In the genomic region with DNA sequence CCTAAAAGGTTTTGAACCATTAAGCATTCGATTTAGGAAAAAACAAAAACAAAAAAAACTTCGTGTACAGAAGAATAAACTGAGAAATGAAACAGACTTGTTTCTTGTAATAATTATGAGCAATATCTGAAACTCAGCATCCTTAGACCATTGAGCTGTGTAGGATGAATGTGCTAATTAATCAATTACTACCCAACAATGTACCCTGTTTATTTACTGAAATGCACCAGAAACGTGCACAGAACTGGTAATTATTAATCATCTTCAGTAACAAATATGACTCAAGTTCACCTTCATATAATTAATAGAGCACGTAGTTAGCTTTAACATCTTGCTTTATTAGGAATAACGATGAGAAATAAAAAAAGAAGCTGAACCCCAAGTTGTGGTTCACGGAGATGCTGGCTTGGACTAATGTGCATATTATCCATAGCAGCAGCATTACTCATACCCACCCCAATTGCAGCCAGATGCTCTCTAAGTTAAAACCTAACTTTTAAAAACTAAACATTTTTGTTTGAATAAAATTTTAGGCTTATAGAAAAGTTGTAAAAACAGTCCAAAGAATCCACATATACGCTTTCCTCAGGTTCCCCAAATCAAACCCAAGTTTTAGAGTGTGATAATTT, we compare ENCODE assay signal across 17 cellular contexts. TPM values are rescaled to one million over a fixed set of nuclear protein-coding genes. Genes with fewer than 3 reads are reported as not detected.
A peak's percentile ranks its signal among the peaks of the same experiment; 100 is the strongest.
DNase-seq lines count a peak whose midpoint lies in the region; ATAC-seq, FAIRE-seq and TF ChIP-seq lines count a peak whose summit lies in the region.
"Had no signal": no experiment of that assay in that cellular context is flagged by ENCODE, and none has a peak within 500 bp of the region (broad histone marks: within the 10 kb centered on the region; RNA-seq: fewer than 3 reads in every experiment).

No MANE protein-coding gene starts in this region.

- H3K27ac ChIP-seq in GM12878 (ENCODE audit: control insufficient read depth, insufficient read depth), result no peak overlapping the region
- H3K27ac ChIP-seq: gastrocnemius medialis had no signal

- peaks cover 17% of the 10 kb centered on the region for H3K4me1 ChIP-seq in GM12878 (ENCODE audit: control insufficient read depth, insufficient read depth, low read length)

- no peaks in the 10 kb centered on the region for H3K79me2 ChIP-seq in GM12878 (ENCODE audit: control insufficient read depth, insufficient read depth, low read length)

- no peak overlapping the region for H3K4me3 ChIP-seq in GM12878
- H3K4me3 ChIP-seq: gastrocnemius medialis had no signal

- FAIRE-seq in GM12878 (lab: Jason Lieb, UNC) (no peak), frontal cortex (lab: Jason Lieb, UNC) (no peak)
- FAIRE-seq: bronchial epithelial cell had no signal

- CTCF ChIA-PET in GM12878 (lab: Yijun Ruan, JAX), result interaction anchor here (0.7 to 1.6 kb wide), 3 partner anchors 10 to 46 kb away, joined by 3 to 6 read pairs (median 5); partner anchors contain the start of gene C15orf61

- H3K4me2 ChIP-seq in GM12878 (ENCODE audit: control insufficient read depth, insufficient read depth), result no peak overlapping the region

- POLR2A ChIA-PET in GM12878 (lab: Charles Lee), result interaction anchor here (0.6 to 0.8 kb wide), 2 partner anchors 26 to 520 kb away, joined by 3 to 6 read pairs; no protein-coding TSS in a partner anchor

- no TSS peak for BruUV-seq in GM12878 (replicated peaks; lab: Mats Ljungman, UMichigan)

- H3K4me1 Mint-ChIP-seq in activated T-cell treated with anti-CD3 and anti-CD28 coated beads, Interleukin-2, amount 50 U/mL, for 4 hours (ENCODE audit: low read depth), result no peaks in the 10 kb centered on the region

- H3K27me3 ChIP-seq in GM12878 (replicated peaks in 1 of 2; ENCODE audit: control insufficient read depth in 2 of 2, insufficient read depth in 2 of 2, low read length in 1 of 2), result no peaks in the 10 kb centered on the region
- H3K27me3 ChIP-seq: gastrocnemius medialis had no signal

- H3K36me3 Mint-ChIP-seq in activated T-cell treated with anti-CD3 and anti-CD28 coated beads, Interleukin-2, amount 50 U/mL, for 4 hours (ENCODE audit: insufficient read depth), result peaks cover 24% of the 10 kb centered on the region

- intact Hi-C loops in GM12878 (cut with micrococcal nuclease; ENCODE audit: unreplicated experiment), result no loop called here

- WGBS in GM12878 (ENCODE audit: insufficient coverage, insufficient replicate concordance, low lambda C conversion rate, missing lambda C conversion rate), result 77% methylated on average over 7 of the region's 7 CpGs

- ATAC-seq in GM12878 (peak; percentile 71), GM21737 (IDR thresholded peaks at IDR 0.05; ENCODE audit: unreplicated experiment) (no peak)
- no peak for ATAC-seq in activated T-cell treated with anti-CD3 and anti-CD28 coated beads, Interleukin-2, amount 50 U/mL, for 4 hours
- ATAC-seq: gastrocnemius medialis, T-helper 17 cell had no signal

- RAD21 ChIA-PET in GM12878 (lab: Charles Lee; ENCODE audit: unreplicated experiment), result interaction anchor here (0.6 to 1.1 kb wide), 4 partner anchors 9 to 328 kb away, joined by 3 to 5 read pairs (median 3); no protein-coding TSS in a partner anchor

- no peak for TF ChIP-seq EP300 in GM12878 (IDR thresholded peaks at IDR 0.05; ENCODE audit: borderline replicate concordance in 1 of 2, control insufficient read depth in 1 of 2, low read depth in 2 of 2, low read length in 2 of 2)

- in situ Hi-C loops in GM12878 (cut with MboI), result no loop called here

- no peaks in the 10 kb centered on the region for H3K9me3 ChIP-seq in GM12878 (replicated peaks; ENCODE audit: control insufficient read depth, insufficient read depth, low read length)
- H3K9me3 ChIP-seq: gastrocnemius medialis had no signal

- no peaks in the 10 kb centered on the region for H3K9me3 Mint-ChIP-seq in activated T-cell treated with anti-CD3 and anti-CD28 coated beads, Interleukin-2, amount 50 U/mL, for 4 hours
- H3K9me3 Mint-ChIP-seq: nephron progenitor cell had no signal

- DNase-seq in AG08396 (ENCODE audit: low spot score) (peak; percentile 64), HS-5 (ENCODE audit: low read depth) (peak; percentile 49), GM12878 (ENCODE audit: low read depth, low spot score) (no peak), iris pigment epithelial cell (ENCODE audit: low read depth) (peak; percentile 82), SHP77 (lab: John Stamatoyannopoulos, UW) (no peak), frontal cortex (ENCODE audit: low spot score in 2 of 2) (no peak)
- no peak for DNase-seq in activated T-cell treated with anti-CD3 and anti-CD28 coated beads, Interleukin-2, amount 50 U/mL, for 4 hours
- DNase-seq: activated CD4-positive, CD25-positive, alpha-beta regulatory T cell; activated naive CD4-positive, alpha-beta T cell; effector CD8-positive, alpha-beta T cell; gastrocnemius medialis; NCI-H2171; nephron progenitor cell; T-helper 17 cell had no signal

- TF ChIP-seq POLR2A in GM12878 (IDR thresholded peaks at IDR 0.05; ENCODE audit: low read depth, low read length), result no peak

- SMC1A ChIA-PET in GM12878 (lab: Charles Lee; ENCODE audit: uncharacterized antibody, unreplicated experiment), result interaction anchor here (0.9 to 1.9 kb wide), 4 partner anchors 9 to 234 kb away, joined by 3 to 7 read pairs (median 4); no protein-coding TSS in a partner anchor

- H3K36me3 ChIP-seq in GM12878 (ENCODE audit: control insufficient read depth in 2 of 2, insufficient read depth in 2 of 2, low read length in 1 of 2), result peaks cover 0 to 6% of the 10 kb centered on the region in 2 experiments; a peak in 1 of 4 replicates

- TF ChIP-seq RAD21 in GM12878 (IDR thresholded peaks at IDR 0.05; ENCODE audit: insufficient read depth, low read depth, low read length), result no peak

- no peaks in the 10 kb centered on the region for H4K20me1 ChIP-seq in GM12878 (ENCODE audit: control insufficient read depth, insufficient read depth)

- no peak overlapping the region for H2AFZ ChIP-seq in GM12878 (ENCODE audit: control insufficient read depth, low read depth, low read length)

- H3K9ac ChIP-seq in GM12878 (ENCODE audit: control insufficient read depth, insufficient read depth, low read length), result no peak overlapping the region

- no peak overlapping the region for H3K4me3 Mint-ChIP-seq in activated T-cell treated with anti-CD3 and anti-CD28 coated beads, Interleukin-2, amount 50 U/mL, for 4 hours
- H3K4me3 Mint-ChIP-seq: B cell, nephron progenitor cell, T-helper 17 cell had no signal

- no peak for TF ChIP-seq CTCF in GM12878 (IDR thresholded peaks at IDR 0.05 in 2 of 3, conservative IDR thresholded peaks at IDR 0.05 in 1 of 3; ENCODE audit: control insufficient read depth in 2 of 3, extremely low read depth in 1 of 3, insufficient read depth in 1 of 3, low read depth in 3 of 3, low read length in 3 of 3)

- H3K27me3 Mint-ChIP-seq in activated T-cell treated with anti-CD3 and anti-CD28 coated beads, Interleukin-2, amount 50 U/mL, for 4 hours (ENCODE audit: low read depth), result no peaks in the 10 kb centered on the region
- H3K27me3 Mint-ChIP-seq: B cell, T-helper 17 cell had no signal

TF ChIP-seq in GM12878, 131 proteins besides CTCF, POLR2A, EP300 and RAD21:
- TF ChIP-seq BHLHE40 (IDR thresholded peaks at IDR 0.05; ENCODE audit: borderline replicate concordance in 1 of 2, low read depth in 2 of 2, low read length in 1 of 2) (peak; percentile 66 to 84; a peak in 3 of 4 replicates), RFX5 (IDR thresholded peaks at IDR 0.05; ENCODE audit: low read depth, low read length) (no peak), MTA2 (IDR thresholded peaks at IDR 0.05; ENCODE audit: low read depth) (peak; percentile 83)

RNA-seq across cellular contexts. Expression of gene C15orf61, which starts 10.2 kb away (rescaled TPM):
- 11.1 and 14.2 TPM in 2 replicates for total RNA-seq in GM12878 (2013; cell fraction: nucleolus; rRNA removed)
- total RNA-seq in GM12878 (2014; rRNA removed) (5.8 and 7.5 TPM in 2 replicates), GM12878 (2014; rRNA removed; fragmentation: Illumina TruSeq; extraction: Trizol) (2.3 and 3.4 TPM in 2 replicates), GM12878 (2021) (6.2 and 7.4 TPM in 2 replicates), frontal cortex (23.6 TPM)
- 0.39 TPM for polyA plus RNA-seq in GM12878 (2011; ENCODE audit: low read depth)
- polyA plus RNA-seq in GM12878 (2011; rRNA removed) (3.6 and 6.1 TPM in 2 replicates), GM12878 (2014; fragmentation: Illumina TruSeq; extraction: Trizol) (1.7 and 3.2 TPM in 2 replicates), GM12878 (2014; fragmentation: Nextera tagmentation; extraction: Ambion mirVana) (1 to 10 TPM; 1.4 to 4.5 TPM), GM12878 (2014; rRNA removed) (4.0 and 5.2 TPM in 2 replicates), GM12878 (2016; fragmentation: Nextera tagmentation; extraction: Ambion mirVana) (1 to 10 TPM; 7.7 to 8.7 TPM)
- 3.0 and 4.0 TPM in 2 replicates for polyA plus RNA-seq in GM12878 (2011; cell fraction: cytosol; rRNA removed)
- 5.3 and 6.0 TPM in 2 replicates for polyA plus RNA-seq in GM12878 (2011; cell fraction: nucleus; rRNA removed)
- polyA plus RNA-seq in GM12878 (2012), result 2.9 and 3.7 TPM in 2 replicates
- 3.5 and 3.6 TPM in 2 replicates for polyA minus RNA-seq in GM12878 (2011; rRNA and poly(A)+ RNA removed)
- 1.5 and 2.1 TPM in 2 replicates for polyA minus RNA-seq in GM12878 (2011; cell fraction: cytosol; rRNA and poly(A)+ RNA removed)
- polyA minus RNA-seq in GM12878 (2011; cell fraction: nucleus; rRNA and poly(A)+ RNA removed), result 13.2 and 28.5 TPM in 2 replicates
- total RNA-seq in activated T-cell treated with anti-CD3 and anti-CD28 coated beads, Interleukin-2, amount 50 U/mL, for 4 hours, result 1 to 10 TPM; 8.3 to 9.2 (median 8.6) TPM

RNA-seq across cellular contexts. Expression of gene MAP2K5, which starts 31.8 kb away (rescaled TPM):
- total RNA-seq in GM12878 (2013; cell fraction: nucleolus; rRNA removed), result 39.1 and 40.1 TPM in 2 replicates
- total RNA-seq in GM12878 (2014; rRNA removed) (5.9 and 6.3 TPM in 2 replicates), GM12878 (2014; rRNA removed; fragmentation: Illumina TruSeq; extraction: Trizol) (10.7 and 10.9 TPM in 2 replicates), GM12878 (2021) (19.3 and 19.4 TPM in 2 replicates), frontal cortex (11.0 TPM)
- polyA plus RNA-seq in GM12878 (2011; ENCODE audit: low read depth), result 8.7 TPM
- polyA plus RNA-seq in GM12878 (2011; rRNA removed) (5.1 and 7.0 TPM in 2 replicates), GM12878 (2014; fragmentation: Illumina TruSeq; extraction: Trizol) (12.5 and 13.6 TPM in 2 replicates), GM12878 (2014; fragmentation: Nextera tagmentation; extraction: Ambion mirVana) (1 to 10 TPM; 1.3 to 2.0 TPM), GM12878 (2014; rRNA removed) (8.3 and 10.2 TPM in 2 replicates), GM12878 (2016; fragmentation: Nextera tagmentation; extraction: Ambion mirVana) (10 to 100 TPM; 14.6 to 16.6 TPM)
- polyA plus RNA-seq in GM12878 (2011; cell fraction: cytosol; rRNA removed), result 2.6 and 3.7 TPM in 2 replicates
- 16.5 and 22.6 TPM in 2 replicates for polyA plus RNA-seq in GM12878 (2011; cell fraction: nucleus; rRNA removed)
- polyA plus RNA-seq in GM12878 (2012), result 12.2 and 15.8 TPM in 2 replicates
- polyA minus RNA-seq in GM12878 (2011; rRNA and poly(A)+ RNA removed), result 14.6 and 16.8 TPM in 2 replicates
- polyA minus RNA-seq in GM12878 (2011; cell fraction: cytosol; rRNA and poly(A)+ RNA removed), result 3.1 and 5.3 TPM in 2 replicates
- 30.6 and 61.8 TPM in 2 replicates for polyA minus RNA-seq in GM12878 (2011; cell fraction: nucleus; rRNA and poly(A)+ RNA removed)
- total RNA-seq in activated T-cell treated with anti-CD3 and anti-CD28 coated beads, Interleukin-2, amount 50 U/mL, for 4 hours, result 10 to 100 TPM; 13.0 to 14.6 (median 14.2) TPM

Comparison
In these comparisons a context has a peak if more than half of its experiments do, and no peak if none do; other contexts are left out.
1. DNase-seq: peak in AG08396 (single experiment), HS-5 (single experiment) and iris pigment epithelial cell (single experiment); none in GM12878 (single experiment), SHP77 (0 of 2), frontal cortex (0 of 2) and activated T-cell treated with anti-CD3 and anti-CD28 coated beads, Interleukin-2, amount 50 U/mL, for 4 hours (single experiment).